ENCODE assay signal across 9 cellular contexts in the genomic region with DNA sequence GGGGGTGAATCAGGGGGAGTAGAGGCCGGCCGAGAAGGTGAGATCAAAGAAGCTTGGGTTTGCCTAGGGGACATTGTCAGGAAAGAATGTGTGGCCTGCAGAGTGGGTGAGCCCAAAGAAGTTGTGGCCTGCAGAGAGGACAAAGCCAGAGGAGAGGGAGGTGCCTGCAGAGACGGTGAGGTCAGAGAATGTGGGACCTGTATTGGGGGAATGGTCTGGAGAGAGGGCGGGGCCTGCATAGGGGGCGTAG. TPM values are rescaled to one million over a fixed set of nuclear protein-coding genes. Genes with fewer than 3 reads are reported as not detected.
A peak's percentile ranks its signal among the peaks of the same experiment; 100 is the strongest.
DNase-seq lines count a peak whose midpoint lies in the region; ATAC-seq lines count a peak whose summit lies in the region.
"Had no signal": no experiment of that assay in that cellular context is flagged by ENCODE, and none has a peak within 500 bp of the region (broad histone marks: within the 10 kb centered on the region; RNA-seq: fewer than 3 reads in every experiment).

No MANE protein-coding gene starts in this region.

- H2BK12ac ChIP-seq in neuronal stem cell (ENCODE audit: low read length) = no peak overlapping the region

- in situ Hi-C loops in GM23248 (cut with MboI) = no loop called here

- DNase-seq in GM23248 (no peak), NT2/D1 (ENCODE audit: low read depth, low spot score) (peak; percentile 77), neuronal stem cell (ENCODE audit: low spot score) (no peak), Ammon's horn (ENCODE audit: low spot score) (no peak), NCI-H1092 (lab: John Stamatoyannopoulos, UW) (no peak)
- DNase-seq in stimulated activated naive CD4-positive, alpha-beta T cell (lab: John Stamatoyannopoulos, UW) = no peak

- H3K27me3 Mint-ChIP-seq in dendritic cell treated with granulocyte-macrophage colony-stimulating factor and Interleukin-4, amounts not matched to agents 40 ng/mL and 50 ng/mL, for 4 days = peaks cover 75% of the 10 kb centered on the region

- H4K20me1 ChIP-seq in GM23248 (ENCODE audit: insufficient read depth) = no peaks in the 10 kb centered on the region

- H3K4ac ChIP-seq in neuronal stem cell (ENCODE audit: low read length) = no peak overlapping the region

- H4K8ac ChIP-seq in neuronal stem cell (ENCODE audit: low read depth, low read length) = no peak overlapping the region

- H4K91ac ChIP-seq in neuronal stem cell (ENCODE audit: low read depth, low read length, poor library complexity) = no peak overlapping the region

- no peak overlapping the region for H2BK120ac ChIP-seq in neuronal stem cell (ENCODE audit: low read depth, low read length)

- no peak overlapping the region for H3K9ac ChIP-seq in GM23248
- H3K9ac ChIP-seq in NT2/D1 (ENCODE audit: insufficient read length, low read depth) = no peak overlapping the region
- H3K9ac ChIP-seq in neuronal stem cell (ENCODE audit: low read depth, low read length, poor library complexity) = no peak overlapping the region

- H3K9me3 ChIP-seq in GM23248 (ENCODE audit: low read depth) = no peaks in the 10 kb centered on the region
- H3K9me3 ChIP-seq in NT2/D1 (ENCODE audit: insufficient read depth, low read length) = no peaks in the 10 kb centered on the region
- no peaks in the 10 kb centered on the region for H3K9me3 ChIP-seq in neuronal stem cell (replicated peaks in 1 of 2; ENCODE audit: control insufficient read depth in 2 of 2, insufficient read depth in 1 of 2, low read depth in 1 of 2, low read length in 2 of 2)

- no peaks in the 10 kb centered on the region for H3K36me3 Mint-ChIP-seq in dendritic cell treated with granulocyte-macrophage colony-stimulating factor and Interleukin-4, amounts not matched to agents 40 ng/mL and 50 ng/mL, for 4 days (ENCODE audit: low read depth)

- H3K27ac Mint-ChIP-seq in dendritic cell treated with granulocyte-macrophage colony-stimulating factor and Interleukin-4, amounts not matched to agents 40 ng/mL and 50 ng/mL, for 4 days = peak overlapping the region; percentile 78

- peak overlapping the region; percentile 61 for H3K4me3 Mint-ChIP-seq in dendritic cell treated with granulocyte-macrophage colony-stimulating factor and Interleukin-4, amounts not matched to agents 40 ng/mL and 50 ng/mL, for 4 days

- H3F3A ChIP-seq in GM23248 (ENCODE audit: insufficient read depth) = peaks cover 14% of the 10 kb centered on the region

- intact Hi-C loops in dendritic cell treated with granulocyte-macrophage colony-stimulating factor and Interleukin-4, amounts not matched to agents 40 ng/mL and 50 ng/mL, for 4 days (cut with micrococcal nuclease) = no loop called here

- peaks cover 3% of the 10 kb centered on the region for H3K79me1 ChIP-seq in neuronal stem cell (ENCODE audit: low read depth, low read length)

- peak overlapping the region; percentile 92 for H3K18ac ChIP-seq in neuronal stem cell (ENCODE audit: low read length)

- no peaks in the 10 kb centered on the region for H3K79me2 ChIP-seq in GM23248 (ENCODE audit: insufficient read depth)

- H3K27me3 ChIP-seq in GM23248 (replicated peaks; ENCODE audit: insufficient read depth) (peaks cover 22% of the 10 kb centered on the region), NT2/D1 (ENCODE audit: insufficient read depth, insufficient read length) (peaks cover 47% of the 10 kb centered on the region), neuronal stem cell (ENCODE audit: control insufficient read depth in 3 of 3, insufficient read depth in 3 of 3, low read depth in 1 of 3, low read length in 3 of 3) (no peaks in the 10 kb centered on the region)

- H3K9me3 Mint-ChIP-seq in dendritic cell treated with granulocyte-macrophage colony-stimulating factor and Interleukin-4, amounts not matched to agents 40 ng/mL and 50 ng/mL, for 4 days = no peaks in the 10 kb centered on the region

- peak overlapping the region; percentile 85 for H2AK5ac ChIP-seq in neuronal stem cell (ENCODE audit: low read depth, low read length)

- H3K36me3 ChIP-seq in GM23248 (ENCODE audit: low read depth) (no peaks in the 10 kb centered on the region), NT2/D1 (ENCODE audit: insufficient read depth, insufficient read length, low read length) (no peaks in the 10 kb centered on the region), neuronal stem cell (replicated peaks in 1 of 2; ENCODE audit: control insufficient read depth in 2 of 2, insufficient read depth in 2 of 2, low read length in 2 of 2) (peaks cover 2 to 24% of the 10 kb centered on the region in 2 donors)

- 45 to 50% methylated on average over 2 to 5 of the region's 5 CpGs for WGBS in GM23248 (ENCODE audit: low coverage in 1 of 2, low lambda C conversion rate in 2 of 2, missing lambda C conversion rate in 2 of 2), 2 experiments
- WGBS in neuronal stem cell (ENCODE audit: extremely low coverage in 2 of 2, insufficient read length in 2 of 2, insufficient replicate concordance in 1 of 2), 2 donors = no CpG with 5 or more reads among the region's 5 CpGs

- ATAC-seq in HG03520 (IDR thresholded peaks at IDR 0.05; ENCODE audit: unreplicated experiment) = no peak

- H3K4me3 ChIP-seq in GM23248 = no peak overlapping the region
- peak overlapping the region; percentile 19 for H3K4me3 ChIP-seq in NT2/D1 (ENCODE audit: insufficient read length, low read depth)
- no peak overlapping the region for H3K4me3 ChIP-seq in neuronal stem cell (ENCODE audit: low read length in 2 of 2)

- H3K4me2 ChIP-seq in GM23248 (ENCODE audit: unreplicated experiment) = no peak overlapping the region
- peak overlapping the region; percentile 56 for H3K4me2 ChIP-seq in neuronal stem cell (ENCODE audit: insufficient read depth, low read length, poor library complexity, severe bottlenecking)

- H3K14ac ChIP-seq in neuronal stem cell (ENCODE audit: low read length) = no peak overlapping the region

- H2BK15ac ChIP-seq in neuronal stem cell (ENCODE audit: low read length) = no peak overlapping the region

- H2BK5ac ChIP-seq in neuronal stem cell (ENCODE audit: low read length) = peak overlapping the region; percentile 77

- peaks cover 48% of the 10 kb centered on the region for H3K4me1 Mint-ChIP-seq in dendritic cell treated with granulocyte-macrophage colony-stimulating factor and Interleukin-4, amounts not matched to agents 40 ng/mL and 50 ng/mL, for 4 days (ENCODE audit: low read depth)

- H3K4me1 ChIP-seq in GM23248 (ENCODE audit: insufficient read depth) = no peaks in the 10 kb centered on the region; the same call in 1 of the 2 replicates
- H3K4me1 ChIP-seq in NT2/D1 (ENCODE audit: insufficient read depth, insufficient read length) = peaks cover 21% of the 10 kb centered on the region
- peaks cover 34 to 37% of the 10 kb centered on the region in 2 donors for H3K4me1 ChIP-seq in neuronal stem cell (ENCODE audit: control insufficient read depth in 2 of 2, insufficient read depth in 1 of 2, low read depth in 1 of 2, low read length in 2 of 2)

- no peaks in the 10 kb centered on the region for H3K9me2 ChIP-seq in GM23248 (ENCODE audit: insufficient read depth)

- H3K27ac ChIP-seq in GM23248 (no peak overlapping the region), neuronal stem cell (replicated peaks; ENCODE audit: low read length) (peak overlapping the region; percentile 97)

- H3K23ac ChIP-seq in neuronal stem cell (ENCODE audit: low read depth, low read length, poor library complexity) = peak overlapping the region; percentile 48

- H2AFZ ChIP-seq in GM23248 (peak overlapping the region; percentile 76; the same call in 1 of the 2 replicates), neuronal stem cell (ENCODE audit: low read length) (peak overlapping the region; percentile 81)

RNA-seq across cellular contexts. Expression of gene PRR36, which starts 3.0 kb away (rescaled TPM):
- not detected in 2 replicates for total RNA-seq in GM23248 (2014; rRNA removed; shearing (Covaris generic))
- polyA plus RNA-seq in GM23248 (2016; fragmentation: Nextera tagmentation; extraction: Ambion mirVana) = 0.10 TPM in 1 of 2 replicates, not detected in the other
- 21.9 TPM for polyA plus RNA-seq in neuronal stem cell (2013, experiment 1 of 2)
- 22.3 TPM for polyA plus RNA-seq in neuronal stem cell (2013, experiment 2 of 2)

RNA-seq across cellular contexts. Expression of gene LRRC8E, which starts 17.1 kb away (rescaled TPM):
- 3.5 and 3.6 TPM in 2 replicates for total RNA-seq in GM23248 (2014; rRNA removed; shearing (Covaris generic))
- polyA plus RNA-seq in GM23248 (2016; fragmentation: Nextera tagmentation; extraction: Ambion mirVana) = 3.7 and 4.0 TPM in 2 replicates
- polyA plus RNA-seq in neuronal stem cell (2013, experiment 1 of 2) = 0.17 TPM
- 0.24 TPM for polyA plus RNA-seq in neuronal stem cell (2013, experiment 2 of 2)
- total RNA-seq: mononuclear cell had no signal

RNA-seq across cellular contexts. Expression of gene MAP2K7, which starts 32.5 kb away (rescaled TPM):
- 9.7 and 14.8 TPM in 2 replicates for total RNA-seq in GM23248 (2014; rRNA removed; shearing (Covaris generic))
- 4.6 and 4.8 TPM in 2 replicates for polyA plus RNA-seq in GM23248 (2016; fragmentation: Nextera tagmentation; extraction: Ambion mirVana)
- polyA plus RNA-seq in neuronal stem cell (2013, experiment 1 of 2) = 32.5 TPM
- 32.3 TPM for polyA plus RNA-seq in neuronal stem cell (2013, experiment 2 of 2)

RNA-seq across cellular contexts. Expression of gene EVI5L, which starts 41.2 kb away (rescaled TPM):
- total RNA-seq in GM23248 (2014; rRNA removed; shearing (Covaris generic)) = 24.3 and 26.8 TPM in 2 replicates
- 6.9 and 8.4 TPM in 2 replicates for polyA plus RNA-seq in GM23248 (2016; fragmentation: Nextera tagmentation; extraction: Ambion mirVana)
- 7.4 TPM for polyA plus RNA-seq in neuronal stem cell (2013, experiment 1 of 2)
- 7.5 TPM for polyA plus RNA-seq in neuronal stem cell (2013, experiment 2 of 2)

RNA-seq across cellular contexts. Expression of gene TGFBR3L, which starts 43.4 kb away (rescaled TPM):
- 9.0 TPM in 1 of 2 replicates, not detected in the other for total RNA-seq in GM23248 (2014; rRNA removed; shearing (Covaris generic))
- 24.3 and 30.6 TPM in 2 replicates for polyA plus RNA-seq in GM23248 (2016; fragmentation: Nextera tagmentation; extraction: Ambion mirVana)
- 1.3 TPM for polyA plus RNA-seq in neuronal stem cell (2013, experiment 1 of 2)
- polyA plus RNA-seq in neuronal stem cell (2013, experiment 2 of 2) = 1.9 TPM
